ENCODE assay signal across 12 cellular contexts in the genomic region with DNA sequence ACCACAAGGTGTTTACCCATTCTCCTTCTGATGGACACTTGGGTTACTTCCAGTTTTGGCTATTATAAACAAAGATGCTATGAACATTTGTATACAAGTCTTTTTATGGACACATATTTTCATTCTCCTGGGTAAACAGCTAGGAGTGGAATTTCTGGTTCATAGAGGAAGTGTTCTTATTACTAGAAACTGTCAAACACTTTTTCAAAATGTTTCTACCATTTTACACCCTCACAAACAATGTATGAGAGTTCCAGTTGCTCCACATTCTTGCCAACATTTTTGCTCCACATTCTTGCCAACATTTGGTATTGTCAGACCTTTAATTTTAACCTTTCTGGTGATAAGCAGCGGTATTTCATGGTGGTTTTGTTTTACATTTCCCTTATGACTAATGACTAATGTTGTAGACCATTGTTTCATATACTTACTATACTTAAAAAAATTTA. TPM values are rescaled to one million over a fixed set of nuclear protein-coding genes. Genes with fewer than 3 reads are reported as not detected.
A peak's percentile ranks its signal among the peaks of the same experiment; 100 is the strongest.
DNase-seq lines count a peak whose midpoint lies in the region; ATAC-seq lines count a peak whose summit lies in the region.
"Had no signal": no experiment of that assay in that cellular context is flagged by ENCODE, and none has a peak within 500 bp of the region (broad histone marks: within the 10 kb centered on the region; RNA-seq: fewer than 3 reads in every experiment).

No MANE protein-coding gene starts in this region.

- H3K27ac ChIP-seq in stomach smooth muscle (ENCODE audit: low read length), result peak overlapping the region; percentile 58

- H3K4me1 Mint-ChIP-seq in T-helper 17 cell, result peaks cover 9% of the 10 kb centered on the region

- H3K36me3 ChIP-seq in adipocyte (ENCODE audit: control insufficient read depth, insufficient read depth, low read length, severe bottlenecking) (no peaks in the 10 kb centered on the region), stomach smooth muscle (ENCODE audit: control insufficient read depth in 2 of 2, insufficient read depth in 2 of 2, low read length in 2 of 2) (no peaks in the 10 kb centered on the region)

- H3K36me3 Mint-ChIP-seq in T-helper 17 cell (ENCODE audit: low read depth), result no peaks in the 10 kb centered on the region

- H3K4me3 Mint-ChIP-seq in T-helper 17 cell, result no peak overlapping the region
- H3K4me3 Mint-ChIP-seq: neural crest cell had no signal

- H3K9ac ChIP-seq in adipocyte (ENCODE audit: low read length), result no peak overlapping the region
- no peak overlapping the region for H3K9ac ChIP-seq in stomach smooth muscle (ENCODE audit: low read length in 2 of 2)

- H3K4me3 ChIP-seq in adipocyte (ENCODE audit: low read length) (no peak overlapping the region), stomach smooth muscle (ENCODE audit: low read length in 2 of 2) (no peak overlapping the region)
- H3K4me3 ChIP-seq: body of pancreas had no signal

- no peaks in the 10 kb centered on the region for H3K27me3 Mint-ChIP-seq in T-helper 17 cell

- ATAC-seq in T-helper 17 cell, result no peak
- ATAC-seq: body of pancreas had no signal

- no peak overlapping the region for H3K27ac Mint-ChIP-seq in T-helper 17 cell

- DNase-seq in HS-5 (ENCODE audit: low read depth), result peak; percentile 94
- DNase-seq in adipocyte (ENCODE audit: low read depth), result peak; percentile 42
- DNase-seq in fibroblast of peridontal ligament (ENCODE audit: extremely low read depth), result peak; percentile 71
- DNase-seq in hypothalamus (lab: John Stamatoyannopoulos, UW), result no peak
- DNase-seq in NCI-H1436 treated with DMSO at 0.1 percent for 48 hours (lab: John Stamatoyannopoulos, UW), result no peak
- no peak for DNase-seq in T-helper 17 cell
- DNase-seq in hippocampal formation (lab: John Stamatoyannopoulos, UW), result no peak
- DNase-seq: body of pancreas, Caco-2, Karpas-422 had no signal

- no peaks in the 10 kb centered on the region for H3K27me3 ChIP-seq in adipocyte (replicated peaks; ENCODE audit: control insufficient read depth, insufficient read depth, low read length)
- H3K27me3 ChIP-seq in stomach smooth muscle (ENCODE audit: control insufficient read depth in 1 of 2, insufficient read depth in 2 of 2, low read length in 2 of 2), result no peaks in the 10 kb centered on the region
- H3K27me3 ChIP-seq: body of pancreas had no signal

- H3K9me3 ChIP-seq in adipocyte (ENCODE audit: control insufficient read depth, low read length) (no peaks in the 10 kb centered on the region), stomach smooth muscle (ENCODE audit: control insufficient read depth in 2 of 2, low read length in 2 of 2) (no peaks in the 10 kb centered on the region), T-helper 17 cell (ENCODE audit: control insufficient read depth, low read length, poor library complexity, severe bottlenecking) (no peaks in the 10 kb centered on the region)
- H3K9me3 ChIP-seq: body of pancreas, Caco-2 had no signal

- H3K4me1 ChIP-seq in adipocyte (ENCODE audit: control insufficient read depth, insufficient read depth, low read length) (peaks cover 42% of the 10 kb centered on the region), stomach smooth muscle (ENCODE audit: control insufficient read depth, insufficient read depth, low read length) (peaks cover 21% of the 10 kb centered on the region)

RNA-seq across cellular contexts. Expression of a gene that starts 28.4 kb away (rescaled TPM):
- 1 to 10 TPM; 6.3 to 8.4 TPM for total RNA-seq in T-helper 17 cell

Comparison
In these comparisons a context has a peak if more than half of its experiments do, and no peak if none do; other contexts are left out.
1. DNase-seq: peak in HS-5 (single experiment), adipocyte (single experiment) and fibroblast of peridontal ligament (single experiment); none in hypothalamus (0 of 51), NCI-H1436 treated with DMSO at 0.1 percent for 48 hours (single experiment), T-helper 17 cell (0 of 3) and hippocampal formation (0 of 2).